Comparison of ENCODE assay signal across 8 cellular contexts in genomic region chr5:72244862-72245371, GRCh38.
A peak's percentile ranks its signal among the peaks of the same experiment; 100 is the strongest.
DNase-seq lines count a peak whose midpoint lies in the region; ATAC-seq and TF ChIP-seq lines count a peak whose summit lies in the region.

No MANE protein-coding gene starts in this region.

- no peaks in the 10 kb centered on the region for H3K36me3 Mint-ChIP-seq in neural progenitor cell
- H3K36me3 Mint-ChIP-seq in activated naive CD4-positive, alpha-beta T cell treated with anti-CD3 and anti-CD28 coated beads for 36 hours (ENCODE audit: low read depth) = peaks cover 15% of the 10 kb centered on the region
- H3K36me3 Mint-ChIP-seq in stimulated activated memory B cell treated with anti-CD40 and anti-IgM and Interleukin-4, amounts not matched to agents 10 μg/mL and 1 μg/mL and 100 μg/mL, for 72 hours = peaks cover 21% of the 10 kb centered on the region

- H3K79me2 ChIP-seq in PC-9 (ENCODE audit: low read depth) (peaks cover 41% of the 10 kb centered on the region), neural progenitor cell (ENCODE audit: low read depth) (peaks cover 48% of the 10 kb centered on the region)

- H3K4me2 ChIP-seq in PC-9 = no peak overlapping the region
- H3K4me2 ChIP-seq in neural progenitor cell = peak overlapping the region; percentile 5

- H2AFZ ChIP-seq in PC-9 = no peak overlapping the region
- no peak overlapping the region for H2AFZ ChIP-seq in neural progenitor cell (replicated peaks)

- intact Hi-C loops in PC-9 (cut with micrococcal nuclease; ENCODE audit: unreplicated experiment) = loop anchor here (5.0 kb wide), 1 partner anchor 33 kb away; no protein-coding TSS in a partner anchor
- intact Hi-C loops in activated naive CD4-positive, alpha-beta T cell treated with anti-CD3 and anti-CD28 coated beads for 36 hours (cut with micrococcal nuclease) = no loop called here

- POLR2A ChIA-PET in PC-9 (lab: Charles Lee; ENCODE audit: unreplicated experiment) = interaction anchor here (0.6 to 0.8 kb wide), 2 partner anchors 177 to 415 kb away, joined by 7 to 14 read pairs; no protein-coding TSS in a partner anchor

- no peaks in the 10 kb centered on the region for H3K9me3 Mint-ChIP-seq in neural progenitor cell
- no peaks in the 10 kb centered on the region for H3K9me3 Mint-ChIP-seq in activated naive CD4-positive, alpha-beta T cell treated with anti-CD3 and anti-CD28 coated beads for 36 hours
- H3K9me3 Mint-ChIP-seq in stimulated activated memory B cell treated with anti-CD40 and anti-IgM and Interleukin-4, amounts not matched to agents 10 μg/mL and 1 μg/mL and 100 μg/mL, for 72 hours = no peaks in the 10 kb centered on the region

- H3K27me3 ChIP-seq in PC-9 (ENCODE audit: insufficient read depth, low read depth) (no peaks in the 10 kb centered on the region), neural progenitor cell (no peaks in the 10 kb centered on the region)

- peaks cover 87% of the 10 kb centered on the region for H3K4me1 Mint-ChIP-seq in neural progenitor cell
- peaks cover 22% of the 10 kb centered on the region for H3K4me1 Mint-ChIP-seq in activated naive CD4-positive, alpha-beta T cell treated with anti-CD3 and anti-CD28 coated beads for 36 hours (ENCODE audit: low read depth)
- H3K4me1 Mint-ChIP-seq in stimulated activated memory B cell treated with anti-CD40 and anti-IgM and Interleukin-4, amounts not matched to agents 10 μg/mL and 1 μg/mL and 100 μg/mL, for 72 hours = peaks cover 22% of the 10 kb centered on the region

- H3K27ac Mint-ChIP-seq in neural progenitor cell = peak overlapping the region; percentile 73
- H3K27ac Mint-ChIP-seq in activated naive CD4-positive, alpha-beta T cell treated with anti-CD3 and anti-CD28 coated beads for 36 hours = no peak overlapping the region
- H3K27ac Mint-ChIP-seq in stimulated activated memory B cell treated with anti-CD40 and anti-IgM and Interleukin-4, amounts not matched to agents 10 μg/mL and 1 μg/mL and 100 μg/mL, for 72 hours = no peak overlapping the region

- no TSS peak for BruUV-seq in PC-9 (replicated peaks; lab: Mats Ljungman, UMichigan)

- peak overlapping the region; percentile 2 for H3K4me3 Mint-ChIP-seq in neural progenitor cell
- no peak overlapping the region for H3K4me3 Mint-ChIP-seq in activated naive CD4-positive, alpha-beta T cell treated with anti-CD3 and anti-CD28 coated beads for 36 hours
- H3K4me3 Mint-ChIP-seq in stimulated activated memory B cell treated with anti-CD40 and anti-IgM and Interleukin-4, amounts not matched to agents 10 μg/mL and 1 μg/mL and 100 μg/mL, for 72 hours = no peak overlapping the region

- peaks cover 27% of the 10 kb centered on the region for H3K4me1 ChIP-seq in PC-9 (replicated peaks; ENCODE audit: insufficient read depth)
- H3K4me1 ChIP-seq in neural progenitor cell = peaks cover 72% of the 10 kb centered on the region

- DNase-seq in D341Med (ENCODE audit: low spot score) (peak; percentile 54), GM19240 (ENCODE audit: insufficient read length, low spot score) (peak; percentile 18), PC-9 (no peak), erythroblast (lab: John Stamatoyannopoulos, UW) (peak; percentile 75 to 79), neural progenitor cell (ENCODE audit: low spot score) (peak; percentile 57)
- DNase-seq in activated naive CD4-positive, alpha-beta T cell treated with anti-CD3 and anti-CD28 coated beads for 36 hours = no peak

- H3K27ac ChIP-seq in PC-9 = no peak overlapping the region
- H3K27ac ChIP-seq in neural progenitor cell = no peak overlapping the region

- no peaks in the 10 kb centered on the region for H4K20me1 ChIP-seq in PC-9 (ENCODE audit: insufficient read depth)
- H4K20me1 ChIP-seq in neural progenitor cell (ENCODE audit: low read depth) = peaks cover 48% of the 10 kb centered on the region

- no peak overlapping the region for H3K9ac ChIP-seq in neural progenitor cell

- TF ChIP-seq CTCF in PC-9 (conservative IDR thresholded peaks at IDR 0.05) (peak; percentile 50), neural progenitor cell (IDR thresholded peaks at IDR 0.05) (peak; percentile 41)

- H3K4me3 ChIP-seq in PC-9 (no peak overlapping the region), neural progenitor cell (no peak overlapping the region)

- no peak for TF ChIP-seq POLR2A in erythroblast (IDR thresholded peaks at IDR 0.05; ENCODE audit: low read length)

- no peaks in the 10 kb centered on the region for H3K9me3 ChIP-seq in PC-9 (ENCODE audit: insufficient read depth, low read depth)
- no peaks in the 10 kb centered on the region for H3K9me3 ChIP-seq in neural progenitor cell (ENCODE audit: low read depth)

- no peaks in the 10 kb centered on the region; the same call in 1 of the 2 replicates for H3K9me2 ChIP-seq in PC-9 (ENCODE audit: insufficient read depth)

- H3F3A ChIP-seq in PC-9 (ENCODE audit: insufficient read depth, low read depth) (peaks cover 24% of the 10 kb centered on the region), neural progenitor cell (ENCODE audit: low read depth) (peaks cover 43% of the 10 kb centered on the region)

- CTCF ChIA-PET in PC-9 (lab: Charles Lee) = interaction anchor here (0.5 to 0.9 kb wide), 4 partner anchors 17 to 510 kb away, joined by 3 to 15 read pairs (median 4); no protein-coding TSS in a partner anchor
- CTCF ChIA-PET in activated naive CD4-positive, alpha-beta T cell treated with anti-CD3 and anti-CD28 coated beads for 36 hours (lab: Charles Lee) = no interaction called here

- ATAC-seq in HG03342 (IDR thresholded peaks at IDR 0.05; ENCODE audit: unreplicated experiment) = peak; percentile 74
- no peak for ATAC-seq in stimulated activated memory B cell treated with anti-CD40 and anti-IgM and Interleukin-4, amounts not matched to agents 10 μg/mL and 1 μg/mL and 100 μg/mL, for 72 hours

- no peaks in the 10 kb centered on the region for H3K27me3 Mint-ChIP-seq in neural progenitor cell (ENCODE audit: insufficient read depth, low read depth)
- H3K27me3 Mint-ChIP-seq in activated naive CD4-positive, alpha-beta T cell treated with anti-CD3 and anti-CD28 coated beads for 36 hours (ENCODE audit: low read depth) = no peaks in the 10 kb centered on the region
- no peaks in the 10 kb centered on the region for H3K27me3 Mint-ChIP-seq in stimulated activated memory B cell treated with anti-CD40 and anti-IgM and Interleukin-4, amounts not matched to agents 10 μg/mL and 1 μg/mL and 100 μg/mL, for 72 hours

- no peaks in the 10 kb centered on the region for H3K36me3 ChIP-seq in PC-9 (ENCODE audit: low read depth)
- no peaks in the 10 kb centered on the region for H3K36me3 ChIP-seq in neural progenitor cell

Comparison
In these comparisons a context has a peak if more than half of its experiments do, and no peak if none do; other contexts are left out.
1. DNase-seq: peak in D341Med (single experiment), GM19240 (single experiment), erythroblast (2 of 2) and neural progenitor cell (single experiment); none in PC-9 (0 of 2) and activated naive CD4-positive, alpha-beta T cell treated with anti-CD3 and anti-CD28 coated beads for 36 hours (single experiment).